Comparison of ENCODE assay signal across 1 cellular context in genomic region chr11:58770627-58771457, GRCh38.
TF ChIP-seq lines count a peak whose summit lies in the region.

No MANE protein-coding gene starts in this region.

TF ChIP-seq in K562, 482 proteins besides CTCF, POLR2A, EP300 and RAD21 (continued from another document):
- TF ChIP-seq CEBPZ (IDR thresholded peaks at IDR 0.05; ENCODE audit: borderline replicate concordance, low read depth, low read length) (no peak), ZNF655 (CRISPR knock-in tag; IDR thresholded peaks at IDR 0.05) (no peak), DEAF1 (CRISPR knock-in tag; IDR thresholded peaks at IDR 0.05) (no peak), MAFF (IDR thresholded peaks at IDR 0.05; ENCODE audit: low read length) (no peak), SMARCC2 (IDR thresholded peaks at IDR 0.05; ENCODE audit: low read depth) (peak; percentile 18; the same call in 1 of the 2 replicates), CUX1 (CRISPR knock-in tag; IDR thresholded peaks at IDR 0.05) (no peak), ZBED1 (IDR thresholded peaks at IDR 0.05) (no peak), STAT5A (IDR thresholded peaks at IDR 0.05; ENCODE audit: borderline replicate concordance, low read length) (no peak), ZNF263 (CRISPR knock-in tag; IDR thresholded peaks at IDR 0.05; ENCODE audit: borderline replicate concordance) (peak; percentile 12; the same call in 1 of the 2 replicates), SMARCA4 (IDR thresholded peaks at IDR 0.05) (peak; percentile 76), TCFL5 (CRISPR knock-in tag; conservative IDR thresholded peaks at IDR 0.05) (no peak), CCNT2 (IDR thresholded peaks at IDR 0.05; ENCODE audit: borderline replicate concordance, extremely low read depth, insufficient read length, low read depth, low read length) (no peak), SMAD4 (CRISPR knock-in tag; conservative IDR thresholded peaks at IDR 0.05) (peak; percentile 66; the same call in 1 of the 2 replicates), XRCC3 (IDR thresholded peaks at IDR 0.05) (no peak), ZNF830 (CRISPR knock-in tag; IDR thresholded peaks at IDR 0.05) (no peak)
